In the genomic region with DNA sequence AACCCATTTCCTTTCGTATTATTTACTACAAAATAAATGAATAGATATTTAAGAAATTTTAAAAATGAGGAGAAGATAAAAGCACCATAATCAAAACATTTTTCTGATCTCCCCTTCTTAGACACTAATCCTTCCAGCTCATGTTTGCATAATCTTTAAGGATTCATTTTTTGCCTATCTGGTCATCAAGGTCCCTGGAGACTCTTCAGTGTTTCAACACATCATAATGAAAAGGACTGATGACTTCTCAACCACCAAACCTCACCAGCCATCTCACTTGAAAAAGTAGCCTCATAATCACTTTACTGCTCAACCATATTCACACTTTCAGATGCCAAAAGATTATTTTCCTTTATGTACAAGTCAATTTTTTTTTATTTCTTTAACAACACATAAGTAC, we compare ENCODE assay signal across 22 cellular contexts.
"Had no signal": no experiment of that assay in that cellular context is flagged by ENCODE, and none has a peak within 500 bp of the region (broad histone marks: within the 10 kb centered on the region; RNA-seq: fewer than 3 reads in every experiment).

No MANE protein-coding gene starts in this region.

- H3K36me3 Mint-ChIP-seq: activated naive CD8-positive, alpha-beta T cell; natural killer cell had no signal

- H3K4me3 ChIP-seq: breast epithelium, esophagus muscularis mucosa, tibial artery had no signal

- H3K27me3 Mint-ChIP-seq: activated naive CD8-positive, alpha-beta T cell; central memory CD8-positive, alpha-beta T cell; progenitor cell of endocrine pancreas had no signal

- H3K4me1 ChIP-seq: breast epithelium, foreskin keratinocyte, tibial artery had no signal

- H3K9me3 ChIP-seq: breast epithelium, esophagus muscularis mucosa, tibial artery had no signal

- H3K4me3 Mint-ChIP-seq: activated naive CD8-positive, alpha-beta T cell; activated T-cell treated with anti-CD3 and anti-CD28 coated beads, Interleukin-2, amount 50 U/mL, for 4 hours; central memory CD8-positive, alpha-beta T cell; natural killer cell; WTC11 had no signal

- H3K4me1 Mint-ChIP-seq: central memory CD8-positive, alpha-beta T cell; natural killer cell had no signal

- H3K9me3 Mint-ChIP-seq: activated T-helper 2 cell treated with anti-CD3 and anti-CD28 coated beads, Interferon-gamma antibody, Interleukin-2, Interleukin-4, amounts not matched to agents 10 μg/mL and 5 μg/mL and 100 μg/mL, durations not matched to agents 14 hours and 24 hours and 36 hours had no signal

- H3K27me3 ChIP-seq: breast epithelium, esophagus muscularis mucosa, foreskin keratinocyte, tibial artery had no signal

- H3K36me3 ChIP-seq: breast epithelium, esophagus muscularis mucosa, tibial artery had no signal

- H3K27ac Mint-ChIP-seq: activated naive CD8-positive, alpha-beta T cell; activated T-helper 2 cell treated with anti-CD3 and anti-CD28 coated beads, Interferon-gamma antibody, Interleukin-2, Interleukin-4, amounts not matched to agents 10 μg/mL and 5 μg/mL and 100 μg/mL, durations not matched to agents 14 hours and 24 hours and 36 hours; natural killer cell; progenitor cell of endocrine pancreas; WTC11 had no signal

- H3K27ac ChIP-seq: esophagus muscularis mucosa, foreskin keratinocyte, tibial artery had no signal

- DNase-seq: activated CD4-positive, alpha-beta T cell treated with anti-CD3 and anti-CD28 coated beads, Interleukin-2, amount 50 U/mL, for 4 hours; activated CD8-positive, alpha-beta memory T cell treated with anti-CD3 and anti-CD28 coated beads for 24 hours; activated CD8-positive, alpha-beta memory T cell treated with anti-CD3 and anti-CD28 coated beads, Interleukin-2, amount 50 U/mL, for 4 hours; activated naive CD4-positive, alpha-beta T cell; activated T-cell treated with anti-CD3 and anti-CD28 coated beads, Interleukin-2, amount 50 U/mL, for 4 hours; foreskin keratinocyte; left ventricle myocardium superior; mammary epithelial cell; midbrain; natural killer cell; retina; stimulated activated CD4-positive, alpha-beta T cell treated with anti-CD3 and anti-CD28 coated beads, Interleukin-4, amount 100 ng/mL, for 24 hours; stimulated activated naive CD8-positive, alpha-beta T cell treated with anti-CD3 and anti-CD28 coated beads, Interleukin-15, Interleukin-2, amounts not matched to agents 100 U/mL and 50 U/mL, for 24 hours; T-helper 9 cell; tibial artery had no signal
